ENCODE assay signal across 8 cellular contexts in genomic region chr4:94127707-94128328, GRCh38.
DNase-seq lines count a peak whose midpoint lies in the region; ATAC-seq and TF ChIP-seq lines count a peak whose summit lies in the region.

No MANE protein-coding gene starts in this region.

- no peaks in the 10 kb centered on the region for H3K36me3 ChIP-seq in right lobe of liver

- no peak overlapping the region for H3K4me3 Mint-ChIP-seq in activated naive CD8-positive, alpha-beta T cell treated with anti-CD3 and anti-CD28 coated beads, Interleukin-2, amount 50 U/mL, for 24 hours
- H3K4me3 Mint-ChIP-seq in naive thymus-derived CD8-positive, alpha-beta T cell, result no peak overlapping the region

- no peaks in the 10 kb centered on the region for H3K9me3 Mint-ChIP-seq in activated naive CD8-positive, alpha-beta T cell treated with anti-CD3 and anti-CD28 coated beads, Interleukin-2, amount 50 U/mL, for 24 hours
- H3K9me3 Mint-ChIP-seq in naive thymus-derived CD8-positive, alpha-beta T cell, result no peaks in the 10 kb centered on the region

- H3K4me1 ChIP-seq in right lobe of liver, result no peaks in the 10 kb centered on the region

- H3K27me3 ChIP-seq in right lobe of liver, result no peaks in the 10 kb centered on the region

- no peak overlapping the region for H3K27ac ChIP-seq in right lobe of liver

- no peaks in the 10 kb centered on the region for H3K9me3 ChIP-seq in right lobe of liver

- H3K4me3 ChIP-seq in right lobe of liver, result no peak overlapping the region

- intact Hi-C loops in right lobe of liver (cut with DNase I), result loop anchor here (10.0 kb wide), 2 partner anchors 313 to 333 kb away; no protein-coding TSS in a partner anchor

- ATAC-seq in GM21447 (IDR thresholded peaks at IDR 0.05; ENCODE audit: unreplicated experiment), result peak; percentile 76
- peak; percentile 63 to 83 (median 78) for ATAC-seq in right lobe of liver
- no peak for ATAC-seq in activated naive CD8-positive, alpha-beta T cell treated with anti-CD3 and anti-CD28 coated beads, Interleukin-2, amount 50 U/mL, for 24 hours
- no peak for ATAC-seq in naive thymus-derived CD8-positive, alpha-beta T cell
- ATAC-seq in GM19324 (IDR thresholded peaks at IDR 0.05; ENCODE audit: low FRiP score, unreplicated experiment), result no peak

- no peak for TF ChIP-seq POLR2A in right lobe of liver (IDR thresholded peaks at IDR 0.05)

- TF ChIP-seq CTCF in right lobe of liver (IDR thresholded peaks at IDR 0.05), result peak; percentile 58 to 74 (median 68)

- DNase-seq in ELR (ENCODE audit: low read depth) (peak; percentile 43), KG1 (lab: John Stamatoyannopoulos, UW) (peak; percentile 35), amniotic epithelial cell (ENCODE audit: low read depth) (peak; percentile 29), right lobe of liver (no peak)
- no peak for DNase-seq in activated naive CD8-positive, alpha-beta T cell treated with anti-CD3 and anti-CD28 coated beads, Interleukin-2, amount 50 U/mL, for 24 hours
- DNase-seq in naive thymus-derived CD8-positive, alpha-beta T cell, result no peak

- no peaks in the 10 kb centered on the region for H3K36me3 Mint-ChIP-seq in activated naive CD8-positive, alpha-beta T cell treated with anti-CD3 and anti-CD28 coated beads, Interleukin-2, amount 50 U/mL, for 24 hours (ENCODE audit: low read depth)
- no peaks in the 10 kb centered on the region for H3K36me3 Mint-ChIP-seq in naive thymus-derived CD8-positive, alpha-beta T cell

- POLR2A ChIA-PET in naive thymus-derived CD8-positive, alpha-beta T cell (lab: Charles Lee), result no interaction called here

- 3% methylated on average over 3 of the region's 3 CpGs for WGBS in right lobe of liver (ENCODE audit: insufficient coverage, low coverage, low lambda C conversion rate, missing lambda C conversion rate)

- H3K4me1 Mint-ChIP-seq in activated naive CD8-positive, alpha-beta T cell treated with anti-CD3 and anti-CD28 coated beads, Interleukin-2, amount 50 U/mL, for 24 hours, result no peaks in the 10 kb centered on the region
- H3K4me1 Mint-ChIP-seq in naive thymus-derived CD8-positive, alpha-beta T cell, result no peaks in the 10 kb centered on the region

- peaks cover 6% of the 10 kb centered on the region for H3K27me3 Mint-ChIP-seq in activated naive CD8-positive, alpha-beta T cell treated with anti-CD3 and anti-CD28 coated beads, Interleukin-2, amount 50 U/mL, for 24 hours
- H3K27me3 Mint-ChIP-seq in naive thymus-derived CD8-positive, alpha-beta T cell, result peaks cover 0 to 8% (median 2%) of the 10 kb centered on the region in 5 donors

- no peak overlapping the region for H3K27ac Mint-ChIP-seq in activated naive CD8-positive, alpha-beta T cell treated with anti-CD3 and anti-CD28 coated beads, Interleukin-2, amount 50 U/mL, for 24 hours
- peak overlapping the region in 1 of 10 donors; percentile 18 for H3K27ac Mint-ChIP-seq in naive thymus-derived CD8-positive, alpha-beta T cell

Comparison
In these comparisons a context has a peak if more than half of its experiments do, and no peak if none do; other contexts are left out.
1. DNase-seq: peak in ELR (single experiment), KG1 (single experiment) and amniotic epithelial cell (single experiment); none in right lobe of liver (0 of 3), activated naive CD8-positive, alpha-beta T cell treated with anti-CD3 and anti-CD28 coated beads, Interleukin-2, amount 50 U/mL, for 24 hours (single experiment) and naive thymus-derived CD8-positive, alpha-beta T cell (0 of 10).
2. ATAC-seq: peak in GM21447 (single experiment) and right lobe of liver (4 of 4); none in activated naive CD8-positive, alpha-beta T cell treated with anti-CD3 and anti-CD28 coated beads, Interleukin-2, amount 50 U/mL, for 24 hours (single experiment), naive thymus-derived CD8-positive, alpha-beta T cell (0 of 2) and GM19324 (single experiment).